ENCODE assay signal across 1 cellular context in genomic region chr22:43128116-43128515, GRCh38.
TF ChIP-seq lines count a peak whose summit lies in the region.

No MANE protein-coding gene starts in this region.

TF ChIP-seq in K562, 482 proteins besides CTCF, POLR2A, EP300 and RAD21:
- TF ChIP-seq TCF7L2 (IDR thresholded peaks at IDR 0.05; ENCODE audit: low read depth, low read length) (no peak), ZBTB33 (CRISPR knock-in tag; IDR thresholded peaks at IDR 0.05) (peak; percentile 91), ZNF740 (CRISPR knock-in tag; IDR thresholded peaks at IDR 0.05) (0 out of 2 replicates have a peak, but pooled peaks have one; percentile 19), ZNF740 (tag; IDR thresholded peaks at IDR 0.05) (no peak), BDP1 (IDR thresholded peaks at IDR 0.05; ENCODE audit: insufficient read depth, insufficient read length) (no peak), POLR2G (IDR thresholded peaks at IDR 0.05; ENCODE audit: low read depth, low read length) (peak; percentile 11; the same call in 1 of the 2 replicates)
